1 cellular context compared by ENCODE assay signal in the genomic region with DNA sequence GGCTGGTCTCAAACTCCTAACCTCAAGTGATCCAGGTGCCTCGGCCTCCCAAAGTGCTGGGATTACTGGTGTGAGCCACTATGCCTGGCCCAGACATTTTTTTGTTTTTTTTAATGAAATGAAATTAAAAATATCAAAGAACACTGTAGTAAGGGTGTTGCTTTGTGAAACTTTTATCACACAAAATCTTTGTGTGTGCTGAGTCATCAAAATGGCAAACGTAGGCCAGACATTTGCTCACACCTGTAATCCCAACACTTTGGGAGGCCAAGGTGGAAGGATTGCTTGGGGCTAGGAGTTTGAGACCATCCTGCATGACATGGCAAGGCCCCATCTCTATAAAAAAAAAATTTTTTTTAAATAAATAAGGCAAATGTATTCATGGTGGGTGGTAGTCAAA.
A peak's percentile ranks its signal among the peaks of the same experiment; 100 is the strongest.
TF ChIP-seq lines count a peak whose summit lies in the region.

No MANE protein-coding gene starts in this region.

TF ChIP-seq in K562, 482 proteins besides CTCF, POLR2A, EP300 and RAD21 (continued from another document):
- TF ChIP-seq, protein P1, sequence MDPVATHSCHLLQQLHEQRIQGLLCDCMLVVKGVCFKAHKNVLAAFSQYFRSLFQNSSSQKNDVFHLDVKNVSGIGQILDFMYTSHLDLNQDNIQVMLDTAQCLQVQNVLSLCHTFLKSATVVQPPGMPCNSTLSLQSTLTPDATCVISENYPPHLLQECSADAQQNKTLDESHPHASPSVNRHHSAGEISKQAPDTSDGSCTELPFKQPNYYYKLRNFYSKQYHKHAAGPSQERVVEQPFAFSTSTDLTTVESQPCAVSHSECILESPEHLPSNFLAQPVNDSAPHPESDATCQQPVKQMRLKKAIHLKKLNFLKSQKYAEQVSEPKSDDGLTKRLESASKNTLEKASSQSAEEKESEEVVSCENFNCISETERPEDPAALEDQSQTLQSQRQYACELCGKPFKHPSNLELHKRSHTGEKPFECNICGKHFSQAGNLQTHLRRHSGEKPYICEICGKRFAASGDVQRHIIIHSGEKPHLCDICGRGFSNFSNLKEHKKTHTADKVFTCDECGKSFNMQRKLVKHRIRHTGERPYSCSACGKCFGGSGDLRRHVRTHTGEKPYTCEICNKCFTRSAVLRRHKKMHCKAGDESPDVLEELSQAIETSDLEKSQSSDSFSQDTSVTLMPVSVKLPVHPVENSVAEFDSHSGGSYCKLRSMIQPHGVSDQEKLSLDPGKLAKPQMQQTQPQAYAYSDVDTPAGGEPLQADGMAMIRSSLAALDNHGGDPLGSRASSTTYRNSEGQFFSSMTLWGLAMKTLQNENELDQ (CRISPR knock-in tag; IDR thresholded peaks at IDR 0.05; ENCODE audit: borderline replicate concordance), result no peak
- no peak for TF ChIP-seq FOXA3 (CRISPR knock-in tag; conservative IDR thresholded peaks at IDR 0.05 in 1 of 2, IDR thresholded peaks at IDR 0.05 in 1 of 2)
- TF ChIP-seq ZNF316 (IDR thresholded peaks at IDR 0.05), result peak; percentile 97
- TF ChIP-seq MXD1 (CRISPR knock-in tag; IDR thresholded peaks at IDR 0.05; ENCODE audit: borderline replicate concordance, poor library complexity, severe bottlenecking), result no peak
